In the genomic region with DNA sequence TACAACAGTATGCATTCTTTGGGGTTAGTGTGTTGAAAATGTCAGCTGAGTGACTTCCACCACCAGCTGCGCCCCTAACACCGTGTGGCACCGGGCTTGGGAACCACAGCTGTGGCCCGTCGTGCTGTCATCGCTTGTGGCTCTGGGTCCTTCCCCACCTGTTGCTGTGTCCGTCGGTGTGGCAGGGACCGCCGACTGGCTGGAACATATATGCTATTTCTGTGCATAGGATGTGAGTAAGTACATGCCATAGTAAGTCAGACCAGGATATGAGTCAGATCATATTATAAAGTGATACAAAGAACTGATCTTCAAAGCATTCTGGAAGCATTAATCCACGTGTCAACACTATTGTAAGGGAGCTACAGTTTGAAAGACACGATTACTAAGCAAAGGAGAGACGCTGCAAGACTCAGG, we compare ENCODE assay signal across 9 cellular contexts. TPM values are rescaled to one million over a fixed set of nuclear protein-coding genes. Genes with fewer than 3 reads are reported as not detected.
A peak's percentile ranks its signal among the peaks of the same experiment; 100 is the strongest.
DNase-seq lines count a peak whose midpoint lies in the region; ATAC-seq, FAIRE-seq and TF ChIP-seq lines count a peak whose summit lies in the region.
"Had no signal": no experiment of that assay in that cellular context is flagged by ENCODE, and none has a peak within 500 bp of the region (broad histone marks: within the 10 kb centered on the region; RNA-seq: fewer than 3 reads in every experiment).

No MANE protein-coding gene starts in this region.

- no peaks in the 10 kb centered on the region for H3K9me3 ChIP-seq in upper lobe of right lung

- peak; percentile 20 for FAIRE-seq in HTR-8/SVneo (lab: Jason Lieb, UNC)

- H3K27me3 ChIP-seq in upper lobe of right lung = no peaks in the 10 kb centered on the region

- intact Hi-C loops in upper lobe of right lung (cut with DNase I) = no loop called here

- TF ChIP-seq CTCF in fibroblast of mammary gland (conservative IDR thresholded peaks at IDR 0.05; ENCODE audit: control insufficient read depth, insufficient read depth, low read depth, low read length) (no peak), upper lobe of right lung (IDR thresholded peaks at IDR 0.05) (no peak)

- no peak for ATAC-seq in upper lobe of right lung

- peaks cover 47% of the 10 kb centered on the region for H3K4me1 ChIP-seq in upper lobe of right lung

- H3K4me3 ChIP-seq in fibroblast of mammary gland (ENCODE audit: control insufficient read depth, low read depth, low read length) = no peak overlapping the region
- H3K4me3 ChIP-seq in upper lobe of right lung = no peak overlapping the region

- DNase-seq in HTR-8/SVneo (ENCODE audit: insufficient read length, low spot score) (peak; percentile 32), fibroblast of mammary gland (ENCODE audit: low read depth) (peak; percentile 88), upper lobe of right lung (no peak), HUDEP-2 (lab: John Stamatoyannopoulos, UW; ENCODE audit: unreplicated experiment in 76 of 76) (no peak), iPS-NIHi7 (ENCODE audit: extremely low spot score) (no peak), NCI-H1417 (lab: John Stamatoyannopoulos, UW) (no peak)
- peak in 2 of 3 experiments; percentile 19 to 41 for DNase-seq in activated CD8-positive, alpha-beta memory T cell treated with anti-CD3 and anti-CD28 coated beads for 48 hours (ENCODE audit: low read depth in 2 of 3, low spot score in 2 of 3)
- DNase-seq in stimulated activated CD4-positive, alpha-beta T cell treated with anti-CD3 and anti-CD28 coated beads, TNF-alpha, amount 100 ng/mL, for 4 hours (ENCODE audit: low read depth in 3 of 3) = peak in 2 of 3 experiments; percentile 15 to 16
- DNase-seq: NCI-H1092 had no signal

- H3K27ac ChIP-seq in upper lobe of right lung = no peak overlapping the region

- peaks cover 28% of the 10 kb centered on the region for H3K36me3 ChIP-seq in upper lobe of right lung

RNA-seq across cellular contexts. Expression of a gene that starts 31.9 kb away (rescaled TPM):
- total RNA-seq in upper lobe of right lung = 39.5 TPM

RNA-seq across cellular contexts. Expression of a gene that starts 46.6 kb away (rescaled TPM):
- total RNA-seq in upper lobe of right lung = 1.9 TPM

Comparison
In these comparisons a context has a peak if more than half of its experiments do, and no peak if none do; other contexts are left out.
1. DNase-seq: peak in HTR-8/SVneo (single experiment), activated CD8-positive, alpha-beta memory T cell treated with anti-CD3 and anti-CD28 coated beads for 48 hours (2 of 3), fibroblast of mammary gland (single experiment) and stimulated activated CD4-positive, alpha-beta T cell treated with anti-CD3 and anti-CD28 coated beads, TNF-alpha, amount 100 ng/mL, for 4 hours (2 of 3); none in upper lobe of right lung (single experiment), HUDEP-2 (0 of 76), iPS-NIHi7 (single experiment) and NCI-H1417 (0 of 3).